Comparison of ENCODE assay signal across 8 cellular contexts in the genomic region with DNA sequence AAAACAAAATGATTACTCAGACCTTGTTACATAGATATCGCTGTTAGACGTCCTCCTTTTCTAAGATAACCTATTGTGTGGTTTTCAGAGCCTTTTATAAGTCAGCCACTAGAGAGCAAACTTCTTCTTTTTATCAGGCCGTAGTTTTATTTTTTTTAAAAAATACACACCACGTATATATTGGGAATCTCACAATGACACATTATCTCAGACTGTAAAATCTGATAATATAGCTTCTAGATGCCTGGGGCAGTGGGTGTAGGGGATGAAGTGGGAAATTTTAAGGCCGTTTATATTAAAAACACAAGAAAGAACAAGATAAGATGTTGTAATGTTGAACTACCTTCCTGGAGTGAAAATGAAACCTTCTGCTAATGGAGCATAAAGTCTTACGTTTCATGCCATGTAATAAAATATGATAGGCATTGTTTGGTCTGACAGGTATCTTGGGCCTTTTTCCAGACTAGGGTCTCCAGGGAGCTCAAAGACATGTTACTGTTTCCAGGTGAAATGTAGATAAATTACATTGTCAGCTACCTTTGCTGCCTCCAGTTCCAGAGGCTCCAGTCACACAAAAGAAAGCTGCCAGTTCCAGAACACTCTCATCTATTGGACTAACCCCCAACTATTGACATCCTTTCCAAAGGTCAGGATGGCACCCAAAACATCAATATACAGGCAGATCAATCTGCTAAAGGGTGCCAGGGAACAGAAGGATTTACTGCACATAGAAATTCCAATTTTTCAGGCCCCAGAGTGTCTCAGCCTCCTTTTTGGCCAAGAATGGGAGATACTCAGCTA.
A peak's percentile ranks its signal among the peaks of the same experiment; 100 is the strongest.
DNase-seq lines count a peak whose midpoint lies in the region; ATAC-seq and TF ChIP-seq lines count a peak whose summit lies in the region.

No MANE protein-coding gene starts in this region.

- H3K4me3 ChIP-seq in GM12875 (ENCODE audit: low read depth, low read length) (no peak overlapping the region), hepatocyte (no peak overlapping the region), smooth muscle cell (peak overlapping the region; percentile 49)

- DNase-seq in AG08395 (ENCODE audit: low spot score) (peak; percentile 17), NCI-H187 treated with DMSO at 0.1 percent for 48 hours (lab: John Stamatoyannopoulos, UW) (peak; percentile 75), hepatocyte (ENCODE audit: low spot score) (peak; percentile 35), smooth muscle cell (lab: John Stamatoyannopoulos, UW; ENCODE audit: unreplicated experiment) (no peak), T-helper 9 cell (no peak)
- no peak for DNase-seq in activated T-helper 1 cell treated with anti-CD3 and anti-CD28 coated beads, Interleukin-12 subunit alpha, Interleukin-12 subunit beta, Interleukin-2, Interleukin-4 antibody, amounts not matched to agents 30 ng/mL and 10 ng/mL and 1 ng/mL, durations not matched to agents 14 hours and 24 hours and 36 hours (ENCODE audit: low spot score)

- H4K20me1 ChIP-seq in hepatocyte (ENCODE audit: insufficient read depth, poor library complexity, severe bottlenecking) (no peaks in the 10 kb centered on the region), smooth muscle cell (ENCODE audit: low read depth) (no peaks in the 10 kb centered on the region)

- H3K27ac Mint-ChIP-seq in activated T-helper 1 cell treated with anti-CD3 and anti-CD28 coated beads, Interleukin-12 subunit alpha, Interleukin-12 subunit beta, Interleukin-2, Interleukin-4 antibody, amounts not matched to agents 30 ng/mL and 10 ng/mL and 1 ng/mL, durations not matched to agents 14 hours and 24 hours and 36 hours: no peak overlapping the region

- peak overlapping the region; percentile 63 for H3K4me3 Mint-ChIP-seq in activated T-helper 1 cell treated with anti-CD3 and anti-CD28 coated beads, Interleukin-12 subunit alpha, Interleukin-12 subunit beta, Interleukin-2, Interleukin-4 antibody, amounts not matched to agents 30 ng/mL and 10 ng/mL and 1 ng/mL, durations not matched to agents 14 hours and 24 hours and 36 hours

- H3K27me3 ChIP-seq in hepatocyte (no peaks in the 10 kb centered on the region), smooth muscle cell (ENCODE audit: low read depth) (no peaks in the 10 kb centered on the region)

- H3K4me1 ChIP-seq in hepatocyte (ENCODE audit: insufficient read depth) (no peaks in the 10 kb centered on the region), smooth muscle cell (ENCODE audit: low read depth) (no peaks in the 10 kb centered on the region)

- H3K9me3 ChIP-seq in hepatocyte (ENCODE audit: low read depth): no peaks in the 10 kb centered on the region
- H3K9me3 ChIP-seq in smooth muscle cell (replicated peaks; ENCODE audit: low read depth): no peaks in the 10 kb centered on the region

- H3K27me3 Mint-ChIP-seq in activated T-helper 1 cell treated with anti-CD3 and anti-CD28 coated beads, Interleukin-12 subunit alpha, Interleukin-12 subunit beta, Interleukin-2, Interleukin-4 antibody, amounts not matched to agents 30 ng/mL and 10 ng/mL and 1 ng/mL, durations not matched to agents 14 hours and 24 hours and 36 hours (ENCODE audit: insufficient read depth): peaks cover 6% of the 10 kb centered on the region

- intact Hi-C loops in activated T-helper 1 cell treated with anti-CD3 and anti-CD28 coated beads, Interleukin-12 subunit alpha, Interleukin-12 subunit beta, Interleukin-2, Interleukin-4 antibody, amounts not matched to agents 30 ng/mL and 10 ng/mL and 1 ng/mL, durations not matched to agents 14 hours and 24 hours and 36 hours (cut with micrococcal nuclease): loop anchor here (1.0 to 10.0 kb wide), 3 partner anchors 697 to 1038 kb away; no protein-coding TSS in a partner anchor

- H2AFZ ChIP-seq in hepatocyte (peak overlapping the region; percentile 44), smooth muscle cell (ENCODE audit: low read depth) (peak overlapping the region; percentile 94)

- H3K79me2 ChIP-seq in hepatocyte: no peaks in the 10 kb centered on the region
- no peaks in the 10 kb centered on the region for H3K79me2 ChIP-seq in smooth muscle cell (ENCODE audit: low read depth)

- peak; percentile 53 for ATAC-seq in HG02870 (IDR thresholded peaks at IDR 0.05; ENCODE audit: unreplicated experiment)

- H3K9me3 Mint-ChIP-seq in activated T-helper 1 cell treated with anti-CD3 and anti-CD28 coated beads, Interleukin-12 subunit alpha, Interleukin-12 subunit beta, Interleukin-2, Interleukin-4 antibody, amounts not matched to agents 30 ng/mL and 10 ng/mL and 1 ng/mL, durations not matched to agents 14 hours and 24 hours and 36 hours: no peaks in the 10 kb centered on the region

- WGBS in hepatocyte (ENCODE audit: low lambda C conversion rate, missing lambda C conversion rate): 8% methylated on average over 6 of the region's 6 CpGs
- WGBS in smooth muscle cell (ENCODE audit: low lambda C conversion rate): 42% methylated on average over 6 of the region's 6 CpGs

- H3F3A ChIP-seq in smooth muscle cell (ENCODE audit: low read depth): no peaks in the 10 kb centered on the region

- H3K4me1 Mint-ChIP-seq in activated T-helper 1 cell treated with anti-CD3 and anti-CD28 coated beads, Interleukin-12 subunit alpha, Interleukin-12 subunit beta, Interleukin-2, Interleukin-4 antibody, amounts not matched to agents 30 ng/mL and 10 ng/mL and 1 ng/mL, durations not matched to agents 14 hours and 24 hours and 36 hours (ENCODE audit: low read depth): peaks cover 14% of the 10 kb centered on the region

- no peaks in the 10 kb centered on the region for H3K9me2 ChIP-seq in hepatocyte (replicated peaks; ENCODE audit: insufficient read depth)

- H3K36me3 ChIP-seq in hepatocyte (replicated peaks; ENCODE audit: insufficient read depth, low read depth) (no peaks in the 10 kb centered on the region), smooth muscle cell (ENCODE audit: low read depth) (no peaks in the 10 kb centered on the region)

- peak overlapping the region; percentile 28 for H3K27ac ChIP-seq in hepatocyte
- no peak overlapping the region for H3K27ac ChIP-seq in smooth muscle cell (ENCODE audit: low read depth)

- peak overlapping the region; percentile 62 for H3K9ac ChIP-seq in smooth muscle cell (ENCODE audit: low read depth)

- peak overlapping the region; percentile 68 for H3K4me2 ChIP-seq in hepatocyte
- H3K4me2 ChIP-seq in smooth muscle cell: peak overlapping the region; percentile 87

- TF ChIP-seq CTCF in GM12875 (IDR thresholded peaks at IDR 0.05; ENCODE audit: borderline replicate concordance, insufficient read depth, low read depth, low read length) (peak; percentile 25; the same call in 1 of the 2 replicates), hepatocyte (IDR thresholded peaks at IDR 0.05; ENCODE audit: poor library complexity) (peak; percentile 75), smooth muscle cell (IDR thresholded peaks at IDR 0.05; ENCODE audit: borderline replicate concordance, insufficient read depth, poor library complexity, severe bottlenecking) (peak; percentile 26)

- H3K36me3 Mint-ChIP-seq in activated T-helper 1 cell treated with anti-CD3 and anti-CD28 coated beads, Interleukin-12 subunit alpha, Interleukin-12 subunit beta, Interleukin-2, Interleukin-4 antibody, amounts not matched to agents 30 ng/mL and 10 ng/mL and 1 ng/mL, durations not matched to agents 14 hours and 24 hours and 36 hours (ENCODE audit: low read depth): no peaks in the 10 kb centered on the region

Comparison
In these comparisons a context has a peak if more than half of its experiments do, and no peak if none do; other contexts are left out.
1. DNase-seq: peak in AG08395 (single experiment), NCI-H187 treated with DMSO at 0.1 percent for 48 hours (single experiment) and hepatocyte (single experiment); none in activated T-helper 1 cell treated with anti-CD3 and anti-CD28 coated beads, Interleukin-12 subunit alpha, Interleukin-12 subunit beta, Interleukin-2, Interleukin-4 antibody, amounts not matched to agents 30 ng/mL and 10 ng/mL and 1 ng/mL, durations not matched to agents 14 hours and 24 hours and 36 hours (single experiment), smooth muscle cell (single experiment) and T-helper 9 cell (single experiment).
2. CTCF ChIP-seq: peak in every context shown above with its lines; median percentile 75 in hepatocyte; 26 in smooth muscle cell; 25 in GM12875.